In genomic region chr1:160651428-160652064, GRCh38 we compare ENCODE assay signal across 17 cellular contexts. TPM values are rescaled to one million over a fixed set of nuclear protein-coding genes. Genes with fewer than 3 reads are reported as not detected.
DNase-seq lines count a peak whose midpoint lies in the region; ATAC-seq and TF ChIP-seq lines count a peak whose summit lies in the region.
"Had no signal": no experiment of that assay in that cellular context is flagged by ENCODE, and none has a peak within 500 bp of the region (broad histone marks: within the 10 kb centered on the region; RNA-seq: fewer than 3 reads in every experiment).

No MANE protein-coding gene starts in this region.

- H3K9ac ChIP-seq in HUES48 (ENCODE audit: low read depth, low read length) = peak overlapping the region; percentile 11; the same call in 1 of the 2 replicates
- no peak overlapping the region for H3K9ac ChIP-seq in neural progenitor cell

- H3K9me3 ChIP-seq in HUES48 (ENCODE audit: control insufficient read depth, insufficient read depth, low read length) = no peaks in the 10 kb centered on the region
- no peaks in the 10 kb centered on the region for H3K9me3 ChIP-seq in mucosa of descending colon
- H3K9me3 ChIP-seq in HAP-1 = no peaks in the 10 kb centered on the region
- H3K9me3 ChIP-seq in neural progenitor cell (ENCODE audit: low read depth) = no peaks in the 10 kb centered on the region
- H3K9me3 ChIP-seq: Peyer's patch, right atrium auricular region, tibial nerve had no signal

- no peaks in the 10 kb centered on the region for H3K36me3 ChIP-seq in HUES48 (ENCODE audit: control insufficient read depth, insufficient read depth, low read length)
- no peaks in the 10 kb centered on the region for H3K36me3 ChIP-seq in mucosa of descending colon (ENCODE audit: low read depth)
- H3K36me3 ChIP-seq in HAP-1 (replicated peaks) = no peaks in the 10 kb centered on the region
- H3K36me3 ChIP-seq in neural progenitor cell = no peaks in the 10 kb centered on the region
- H3K36me3 ChIP-seq: Peyer's patch, right atrium auricular region, tibial nerve had no signal

- intact Hi-C loops in activated T-helper 2 cell treated with anti-CD3 and anti-CD28 coated beads, Interferon-gamma antibody, Interleukin-2, Interleukin-4, amounts not matched to agents 10 μg/mL and 5 μg/mL and 100 μg/mL, durations not matched to agents 14 hours and 24 hours and 36 hours (cut with micrococcal nuclease) = no loop called here
- intact Hi-C loops in mucosa of descending colon (cut with DNase I, micrococcal nuclease) = no loop called here

- no peaks in the 10 kb centered on the region for H3F3A ChIP-seq in neural progenitor cell (ENCODE audit: low read depth)

- no peak overlapping the region for H3K4me3 Mint-ChIP-seq in T-helper 2 cell treated with Interferon-gamma antibody and Interleukin-4, amounts not matched to agents 5 μg/mL and 100 μg/mL, for 36 hours
- H3K4me3 Mint-ChIP-seq in activated T-helper 2 cell treated with anti-CD3 and anti-CD28 coated beads, Interferon-gamma antibody, Interleukin-2, Interleukin-4, amounts not matched to agents 10 μg/mL and 5 μg/mL and 100 μg/mL, durations not matched to agents 14 hours and 24 hours and 36 hours (ENCODE audit: low read depth) = no peak overlapping the region
- no peak overlapping the region for H3K4me3 Mint-ChIP-seq in neural progenitor cell
- H3K4me3 Mint-ChIP-seq: nephron had no signal

- peaks cover 25% of the 10 kb centered on the region for H3K4me1 ChIP-seq in HUES48 (ENCODE audit: control insufficient read depth, insufficient read depth, low read length)
- H3K4me1 ChIP-seq in mucosa of descending colon (ENCODE audit: low read depth) = no peaks in the 10 kb centered on the region
- peaks cover 18% of the 10 kb centered on the region for H3K4me1 ChIP-seq in HAP-1
- peaks cover 11% of the 10 kb centered on the region for H3K4me1 ChIP-seq in neural progenitor cell
- H3K4me1 ChIP-seq: right atrium auricular region, tibial nerve had no signal

- peaks cover 57% of the 10 kb centered on the region for H3K4me1 Mint-ChIP-seq in T-helper 2 cell treated with Interferon-gamma antibody and Interleukin-4, amounts not matched to agents 5 μg/mL and 100 μg/mL, for 36 hours (ENCODE audit: low read depth)
- peaks cover 64% of the 10 kb centered on the region for H3K4me1 Mint-ChIP-seq in activated T-helper 2 cell treated with anti-CD3 and anti-CD28 coated beads, Interferon-gamma antibody, Interleukin-2, Interleukin-4, amounts not matched to agents 10 μg/mL and 5 μg/mL and 100 μg/mL, durations not matched to agents 14 hours and 24 hours and 36 hours (ENCODE audit: low read depth)
- H3K4me1 Mint-ChIP-seq in neural progenitor cell = peaks cover 19% of the 10 kb centered on the region

- H3K4me3 ChIP-seq in HUES48 (ENCODE audit: low read depth, low read length) (no peak overlapping the region), mucosa of descending colon (no peak overlapping the region), HAP-1 (no peak overlapping the region), neural progenitor cell (no peak overlapping the region)
- H3K4me3 ChIP-seq: Peyer's patch, right atrium auricular region, tibial nerve had no signal

- no peak overlapping the region for H2AFZ ChIP-seq in neural progenitor cell (replicated peaks)

- H3K27me3 Mint-ChIP-seq in T-helper 2 cell treated with Interferon-gamma antibody and Interleukin-4, amounts not matched to agents 5 μg/mL and 100 μg/mL, for 36 hours (ENCODE audit: low read depth) = no peaks in the 10 kb centered on the region
- no peaks in the 10 kb centered on the region for H3K27me3 Mint-ChIP-seq in activated T-helper 2 cell treated with anti-CD3 and anti-CD28 coated beads, Interferon-gamma antibody, Interleukin-2, Interleukin-4, amounts not matched to agents 10 μg/mL and 5 μg/mL and 100 μg/mL, durations not matched to agents 14 hours and 24 hours and 36 hours (ENCODE audit: low read depth)
- no peaks in the 10 kb centered on the region for H3K27me3 Mint-ChIP-seq in neural progenitor cell (ENCODE audit: insufficient read depth, low read depth)

- no peaks in the 10 kb centered on the region for H4K20me1 ChIP-seq in neural progenitor cell (ENCODE audit: low read depth)

- H3K4me2 ChIP-seq in neural progenitor cell = no peak overlapping the region

- no peak overlapping the region for H3K27ac Mint-ChIP-seq in T-helper 2 cell treated with Interferon-gamma antibody and Interleukin-4, amounts not matched to agents 5 μg/mL and 100 μg/mL, for 36 hours
- peak overlapping the region; percentile 5 for H3K27ac Mint-ChIP-seq in activated T-helper 2 cell treated with anti-CD3 and anti-CD28 coated beads, Interferon-gamma antibody, Interleukin-2, Interleukin-4, amounts not matched to agents 10 μg/mL and 5 μg/mL and 100 μg/mL, durations not matched to agents 14 hours and 24 hours and 36 hours
- no peak overlapping the region for H3K27ac Mint-ChIP-seq in neural progenitor cell
- H3K27ac Mint-ChIP-seq: nephron had no signal

- H3K9me3 Mint-ChIP-seq in T-helper 2 cell treated with Interferon-gamma antibody and Interleukin-4, amounts not matched to agents 5 μg/mL and 100 μg/mL, for 36 hours = no peaks in the 10 kb centered on the region
- no peaks in the 10 kb centered on the region for H3K9me3 Mint-ChIP-seq in activated T-helper 2 cell treated with anti-CD3 and anti-CD28 coated beads, Interferon-gamma antibody, Interleukin-2, Interleukin-4, amounts not matched to agents 10 μg/mL and 5 μg/mL and 100 μg/mL, durations not matched to agents 14 hours and 24 hours and 36 hours
- H3K9me3 Mint-ChIP-seq in neural progenitor cell = no peaks in the 10 kb centered on the region
- H3K9me3 Mint-ChIP-seq: nephron had no signal

- peak; percentile 3 for DNase-seq in T-helper 2 cell treated with Interferon-gamma antibody and Interleukin-4, amounts not matched to agents 5 μg/mL and 100 μg/mL, for 36 hours (ENCODE audit: low spot score)
- DNase-seq in T-helper 2 cell (no peak), mucosa of descending colon (no peak), medulla oblongata (ENCODE audit: extremely low spot score) (no peak), HAP-1 (ENCODE audit: low spot score in 2 of 2) (no peak), neural progenitor cell (ENCODE audit: low spot score) (no peak)
- DNase-seq in activated T-helper 2 cell treated with anti-CD3 and anti-CD28 coated beads, Interferon-gamma antibody, Interleukin-2, Interleukin-4, amounts not matched to agents 10 μg/mL and 5 μg/mL and 100 μg/mL, durations not matched to agents 14 hours and 24 hours and 36 hours (ENCODE audit: low spot score) = no peak
- DNase-seq: anterior cingulate cortex, left colon, Peyer's patch, SW 1271 had no signal

- in situ Hi-C loops in HAP-1 (cut with MboI; ENCODE audit: low sequenced_read_pairs) = no loop called here

- TF ChIP-seq CTCF in mucosa of descending colon (IDR thresholded peaks at IDR 0.05) (no peak), neural progenitor cell (IDR thresholded peaks at IDR 0.05) (no peak)

- ATAC-seq in mucosa of descending colon = peak; percentile 43
- ATAC-seq: left colon had no signal

- peak overlapping the region; percentile 80 for H3K27ac ChIP-seq in HUES48 (ENCODE audit: low read depth, low read length)
- H3K27ac ChIP-seq in neural progenitor cell = no peak overlapping the region
- H3K27ac ChIP-seq: right atrium auricular region, tibial nerve had no signal

- peaks cover 4% of the 10 kb centered on the region for H3K36me3 Mint-ChIP-seq in T-helper 2 cell treated with Interferon-gamma antibody and Interleukin-4, amounts not matched to agents 5 μg/mL and 100 μg/mL, for 36 hours (ENCODE audit: low read depth)
- peaks cover 25% of the 10 kb centered on the region for H3K36me3 Mint-ChIP-seq in activated T-helper 2 cell treated with anti-CD3 and anti-CD28 coated beads, Interferon-gamma antibody, Interleukin-2, Interleukin-4, amounts not matched to agents 10 μg/mL and 5 μg/mL and 100 μg/mL, durations not matched to agents 14 hours and 24 hours and 36 hours (ENCODE audit: low read depth)
- H3K36me3 Mint-ChIP-seq in neural progenitor cell = no peaks in the 10 kb centered on the region

- H3K27me3 ChIP-seq in HUES48 (ENCODE audit: control insufficient read depth, insufficient read depth, low read length) (no peaks in the 10 kb centered on the region), HAP-1 (ENCODE audit: low read depth) (no peaks in the 10 kb centered on the region), neural progenitor cell (no peaks in the 10 kb centered on the region)
- H3K27me3 ChIP-seq: Peyer's patch, right atrium auricular region, tibial nerve had no signal

- H3K79me2 ChIP-seq in neural progenitor cell (ENCODE audit: low read depth) = no peaks in the 10 kb centered on the region

RNA-seq across cellular contexts. Expression of gene SLAMF1, which starts 4.7 kb away (rescaled TPM):
- 74.6 and 78.8 TPM in 2 replicates for total RNA-seq in activated T-helper 2 cell treated with anti-CD3 and anti-CD28 coated beads, Interferon-gamma antibody, Interleukin-2, Interleukin-4, amounts not matched to agents 10 μg/mL and 5 μg/mL and 100 μg/mL, durations not matched to agents 14 hours and 24 hours and 36 hours
- total RNA-seq in mucosa of descending colon (1 to 10 TPM; 1.1 to 2.2 (median 1.6) TPM), neural progenitor cell (ENCODE audit: low replicate concordance) (not detected in 2 replicates)
- total RNA-seq: epithelial cell of proximal tubule, LHCN-M2 had no signal

Comparison
In these comparisons a context has a peak if more than half of its experiments do, and no peak if none do; other contexts are left out.
1. RNA of gene SLAMF1, which starts 4.7 kb away (total RNA-seq): 74.6 to 78.8 TPM in activated T-helper 2 cell treated with anti-CD3 and anti-CD28 coated beads, Interferon-gamma antibody, Interleukin-2, Interleukin-4, amounts not matched to agents 10 μg/mL and 5 μg/mL and 100 μg/mL, durations not matched to agents 14 hours and 24 hours and 36 hours; 1.1 to 2.2 TPM in mucosa of descending colon and not detected in neural progenitor cell; every median in the first group is over 10 times any median in the second.